Comparison of ENCODE assay signal across 9 cellular contexts in genomic region chr6:133184798-133185380, GRCh38. TPM values are rescaled to one million over a fixed set of nuclear protein-coding genes. Genes with fewer than 3 reads are reported as not detected.
A peak's percentile ranks its signal among the peaks of the same experiment; 100 is the strongest.
DNase-seq lines count a peak whose midpoint lies in the region; ATAC-seq and TF ChIP-seq lines count a peak whose summit lies in the region.
"Had no signal": no experiment of that assay in that cellular context is flagged by ENCODE, and none has a peak within 500 bp of the region (broad histone marks: within the 10 kb centered on the region; RNA-seq: fewer than 3 reads in every experiment).

No MANE protein-coding gene starts in this region.

- H3K9me3 Mint-ChIP-seq in progenitor cell of endocrine pancreas (ENCODE audit: low read depth): no peaks in the 10 kb centered on the region
- H3K9me3 Mint-ChIP-seq: activated naive CD4-positive, alpha-beta T cell treated with anti-CD3 and anti-CD28 coated beads, Interleukin-2, amount 50 U/mL, for 24 hours had no signal

- TF ChIP-seq CTCF in GM10248 (IDR thresholded peaks at IDR 0.05; ENCODE audit: control extremely low read depth, extremely low read depth, low read depth, missing control alignments): peak; percentile 48
- TF ChIP-seq CTCF in progenitor cell of endocrine pancreas (IDR thresholded peaks at IDR 0.05; ENCODE audit: unreplicated experiment): peak; percentile 67

- no peak overlapping the region for H3K27ac Mint-ChIP-seq in progenitor cell of endocrine pancreas
- H3K27ac Mint-ChIP-seq: activated naive CD4-positive, alpha-beta T cell treated with anti-CD3 and anti-CD28 coated beads, Interleukin-2, amount 50 U/mL, for 24 hours had no signal

- CTCF ChIA-PET in GM10248 (lab: Yijun Ruan, JAX): interaction anchor here (0.6 to 3.3 kb wide), 11 partner anchors 11 to 739 kb away, joined by 3 to 24 read pairs (median 3); no protein-coding TSS in a partner anchor

- H3K4me1 Mint-ChIP-seq in progenitor cell of endocrine pancreas (ENCODE audit: low read depth): peaks cover 17% of the 10 kb centered on the region
- H3K4me1 Mint-ChIP-seq: activated naive CD4-positive, alpha-beta T cell treated with anti-CD3 and anti-CD28 coated beads, Interleukin-2, amount 50 U/mL, for 24 hours had no signal

- ATAC-seq in GM19463 (IDR thresholded peaks at IDR 0.05; ENCODE audit: unreplicated experiment): no peak

- peaks cover 3% of the 10 kb centered on the region for H3K27me3 Mint-ChIP-seq in progenitor cell of endocrine pancreas
- H3K27me3 Mint-ChIP-seq: activated naive CD4-positive, alpha-beta T cell treated with anti-CD3 and anti-CD28 coated beads, Interleukin-2, amount 50 U/mL, for 24 hours had no signal

- no peaks in the 10 kb centered on the region for H3K36me3 Mint-ChIP-seq in progenitor cell of endocrine pancreas (ENCODE audit: insufficient read depth)
- H3K36me3 Mint-ChIP-seq: activated naive CD4-positive, alpha-beta T cell treated with anti-CD3 and anti-CD28 coated beads, Interleukin-2, amount 50 U/mL, for 24 hours had no signal

- POLR2A ChIA-PET in GM10248 (lab: Yijun Ruan, JAX): no interaction called here

- H3K4me3 Mint-ChIP-seq in progenitor cell of endocrine pancreas (ENCODE audit: low read depth): no peak overlapping the region
- H3K4me3 Mint-ChIP-seq: activated naive CD4-positive, alpha-beta T cell treated with anti-CD3 and anti-CD28 coated beads, Interleukin-2, amount 50 U/mL, for 24 hours had no signal

- DNase-seq in GM10248 (ENCODE audit: extremely low spot score) (no peak), NCI-H146 treated with DMSO at 0.1 percent for 48 hours (lab: John Stamatoyannopoulos, UW; ENCODE audit: unreplicated experiment) (peak; percentile 28), dermis microvascular lymphatic vessel endothelial cell (ENCODE audit: low read depth in 2 of 2) (peak; percentile 6 to 19), progenitor cell of endocrine pancreas (ENCODE audit: low spot score, unreplicated experiment) (no peak), H4 (ENCODE audit: low spot score) (no peak)
- no peak for DNase-seq in activated CD4-positive, alpha-beta T cell treated with anti-CD3 and anti-CD28 coated beads for 1 hour
- no peak for DNase-seq in activated CD8-positive, alpha-beta memory T cell treated with anti-CD3 and anti-CD28 coated beads, Interleukin-2, amount 50 U/mL, for 48 hours

RNA-seq across cellular contexts. Expression of gene EYA4, which starts 56.3 kb away (rescaled TPM):
- total RNA-seq in dermis microvascular lymphatic vessel endothelial cell (under 0.01 and 0.51 TPM in 2 replicates), progenitor cell of endocrine pancreas (0.33 and 0.41 TPM in 2 replicates)
- 25.7 and 33.7 TPM in 2 replicates for total RNA-seq in H4 (2014; rRNA removed; shearing (Covaris generic))

Comparison
In these comparisons a context has a peak if more than half of its experiments do, and no peak if none do; other contexts are left out.
1. DNase-seq: peak in NCI-H146 treated with DMSO at 0.1 percent for 48 hours (single experiment) and dermis microvascular lymphatic vessel endothelial cell (2 of 2); none in GM10248 (single experiment), progenitor cell of endocrine pancreas (single experiment), activated CD4-positive, alpha-beta T cell treated with anti-CD3 and anti-CD28 coated beads for 1 hour (single experiment), H4 (single experiment) and activated CD8-positive, alpha-beta memory T cell treated with anti-CD3 and anti-CD28 coated beads, Interleukin-2, amount 50 U/mL, for 48 hours (single experiment).
2. RNA of gene EYA4, which starts 56.3 kb away (total RNA-seq): 25.7 to 33.7 TPM in H4; under 0.01 to 0.51 TPM in dermis microvascular lymphatic vessel endothelial cell and 0.33 to 0.41 TPM in progenitor cell of endocrine pancreas; every median in the first group is over 10 times any median in the second.